Comparison of ENCODE assay signal across 23 cellular contexts in the genomic region with DNA sequence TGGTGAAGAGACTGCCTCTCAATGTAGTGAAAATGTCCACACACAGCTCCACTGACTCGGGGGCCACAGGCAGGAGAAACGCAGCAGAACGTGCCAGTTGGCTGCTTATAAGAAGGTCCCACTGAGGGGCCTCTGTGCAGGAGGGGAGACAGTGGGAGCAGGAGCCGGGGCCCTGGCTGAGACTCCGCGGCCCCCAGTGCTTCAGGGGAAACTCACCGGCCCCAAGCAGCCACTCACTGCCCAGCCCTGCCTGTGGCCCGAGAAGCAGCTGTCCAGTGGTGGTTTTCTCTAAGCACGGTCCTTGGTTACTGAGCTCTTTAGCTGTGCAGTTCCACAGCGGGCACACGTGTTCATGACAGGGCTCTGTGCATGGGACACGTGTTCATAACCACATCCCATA.
DNase-seq lines count a peak whose midpoint lies in the region; ATAC-seq, FAIRE-seq and TF ChIP-seq lines count a peak whose summit lies in the region.
"Had no signal": no experiment of that assay in that cellular context is flagged by ENCODE, and none has a peak within 500 bp of the region (broad histone marks: within the 10 kb centered on the region; RNA-seq: fewer than 3 reads in every experiment).

No MANE protein-coding gene starts in this region.

- no peaks in the 10 kb centered on the region for H3K4me1 Mint-ChIP-seq in endodermal cell
- peaks cover 12% of the 10 kb centered on the region for H3K4me1 Mint-ChIP-seq in activated CD8-positive, alpha-beta T cell treated with anti-CD3 and anti-CD28 coated beads, Interleukin-2, amount 10 ng/mL, durations not matched to agents 7 days and 5 days (ENCODE audit: low read depth)

- no peaks in the 10 kb centered on the region for H3K27me3 Mint-ChIP-seq in endodermal cell (ENCODE audit: insufficient read depth)
- H3K27me3 Mint-ChIP-seq in activated CD8-positive, alpha-beta T cell treated with anti-CD3 and anti-CD28 coated beads, Interleukin-2, amount 10 ng/mL, durations not matched to agents 7 days and 5 days (ENCODE audit: low read depth): no peaks in the 10 kb centered on the region
- H3K27me3 Mint-ChIP-seq: CD4-positive, alpha-beta memory T cell had no signal

- H3K4me1 ChIP-seq in endodermal cell (ENCODE audit: control insufficient read depth, insufficient read depth, low read length) (no peaks in the 10 kb centered on the region), kidney (ENCODE audit: control insufficient read depth in 1 of 2, insufficient read depth in 1 of 2, low read depth in 1 of 2, low read length in 2 of 2) (peaks cover 0 to 4% of the 10 kb centered on the region in 2 donors)
- H3K4me1 ChIP-seq: SJCRH30 had no signal

- no peak overlapping the region for H3K4me3 ChIP-seq in endodermal cell (ENCODE audit: low read length)
- no peak overlapping the region for H3K4me3 ChIP-seq in kidney (ENCODE audit: low read length in 2 of 2)
- H3K4me3 ChIP-seq: GM23248, K562, SJCRH30 had no signal

- no peak overlapping the region for H3K9ac ChIP-seq in endodermal cell (ENCODE audit: extremely low read depth, low read length, poor library complexity, severe bottlenecking)
- no peak overlapping the region for H3K9ac ChIP-seq in kidney (ENCODE audit: low read length in 2 of 2)
- H3K9ac ChIP-seq: GM23248 had no signal

- H3K27ac ChIP-seq in endodermal cell (ENCODE audit: low read depth, low read length) (no peak overlapping the region), kidney (ENCODE audit: low read depth in 2 of 2, low read length in 2 of 2) (no peak overlapping the region)
- H3K27ac ChIP-seq: GM23248, SJCRH30 had no signal

- peaks cover 16% of the 10 kb centered on the region for H3K9me3 Mint-ChIP-seq in endodermal cell
- peaks cover 6% of the 10 kb centered on the region for H3K9me3 Mint-ChIP-seq in activated CD8-positive, alpha-beta T cell treated with anti-CD3 and anti-CD28 coated beads, Interleukin-2, amount 10 ng/mL, durations not matched to agents 7 days and 5 days (ENCODE audit: insufficient read depth)

- POLR2A ChIA-PET in activated CD8-positive, alpha-beta T cell treated with anti-CD3 and anti-CD28 coated beads, Interleukin-2, amount 10 ng/mL, durations not matched to agents 7 days and 5 days (lab: Charles Lee): no interaction called here

- no peak for TF ChIP-seq CTCF in endodermal cell (conservative IDR thresholded peaks at IDR 0.05)
- TF ChIP-seq CTCF in kidney (IDR thresholded peaks at IDR 0.05; ENCODE audit: borderline replicate concordance, extremely low read depth, insufficient read depth): no peak

- H3K36me3 Mint-ChIP-seq in endodermal cell (ENCODE audit: low read depth): peaks cover 68% of the 10 kb centered on the region
- peaks cover 21% of the 10 kb centered on the region for H3K36me3 Mint-ChIP-seq in activated CD8-positive, alpha-beta T cell treated with anti-CD3 and anti-CD28 coated beads, Interleukin-2, amount 10 ng/mL, durations not matched to agents 7 days and 5 days (ENCODE audit: low read depth)

- ATAC-seq in left cardiac atrium (no peak), Right ventricle myocardium inferior (no peak), HG03442 (IDR thresholded peaks at IDR 0.05; ENCODE audit: unreplicated experiment) (no peak)
- no peak for ATAC-seq in activated CD8-positive, alpha-beta T cell treated with anti-CD3 and anti-CD28 coated beads, Interleukin-2, amount 10 ng/mL, durations not matched to agents 7 days and 5 days
- ATAC-seq: K562 had no signal

- no peaks in the 10 kb centered on the region for H3K27me3 ChIP-seq in endodermal cell (ENCODE audit: control insufficient read depth, insufficient read depth, low read length, poor library complexity, severe bottlenecking)
- H3K27me3 ChIP-seq: SJCRH30 had no signal

- 88 to 89% methylated on average over 10 to 12 of the region's 12 CpGs for WGBS in endodermal cell (ENCODE audit: insufficient coverage in 1 of 2, insufficient read length in 1 of 2), 2 experiments

- peak; percentile 12 for DNase-seq in left cardiac atrium
- DNase-seq in Right ventricle myocardium inferior (ENCODE audit: missing footprints): no peak
- DNase-seq in endodermal cell: peak; percentile 25
- peak; percentile 45 for DNase-seq in kidney
- DNase-seq in posterior vena cava (ENCODE audit: low spot score): peak; percentile 56
- DNase-seq in activated CD8-positive, alpha-beta T cell treated with anti-CD3 and anti-CD28 coated beads, Interleukin-2, amount 10 ng/mL, durations not matched to agents 7 days and 5 days: no peak
- DNase-seq: C1 segment of cervical spinal cord; CD4-positive, alpha-beta memory T cell; COR-L47; GM23248; H7; Kasumi-1; NCI-H1105; NCI-H1436 treated with DMSO at 0.1 percent for 48 hours; NCI-H187 treated with DMSO at 0.1 percent for 48 hours; NCI-H2171 treated with DMSO at 0.1 percent for 48 hours; NCI-H524; NCI-H774 had no signal

- H3K27ac Mint-ChIP-seq in endodermal cell: no peak overlapping the region
- no peak overlapping the region for H3K27ac Mint-ChIP-seq in activated CD8-positive, alpha-beta T cell treated with anti-CD3 and anti-CD28 coated beads, Interleukin-2, amount 10 ng/mL, durations not matched to agents 7 days and 5 days
- H3K27ac Mint-ChIP-seq: CD4-positive, alpha-beta memory T cell had no signal

- peaks cover 79% of the 10 kb centered on the region for H3K36me3 ChIP-seq in endodermal cell (ENCODE audit: control insufficient read depth, insufficient read depth, low read length)
- H3K36me3 ChIP-seq in kidney (ENCODE audit: control insufficient read depth in 1 of 2, insufficient read depth in 2 of 2, low read length in 2 of 2): peaks cover 5 to 20% of the 10 kb centered on the region in 2 donors
- H3K36me3 ChIP-seq: SJCRH30 had no signal

- H3K9me3 ChIP-seq in endodermal cell (ENCODE audit: control insufficient read depth, low read length) (peaks cover 21% of the 10 kb centered on the region), kidney (ENCODE audit: control insufficient read depth in 1 of 2, low read length in 2 of 2) (no peaks in the 10 kb centered on the region)
- H3K9me3 ChIP-seq: SJCRH30 had no signal

- CTCF ChIA-PET in activated CD8-positive, alpha-beta T cell treated with anti-CD3 and anti-CD28 coated beads, Interleukin-2, amount 10 ng/mL, durations not matched to agents 7 days and 5 days (lab: Charles Lee): no interaction called here

- intact Hi-C loops in left cardiac atrium (cut with DNase I): loop anchor here (10.0 kb wide), 2 partner anchors 232 to 262 kb away; no protein-coding TSS in a partner anchor
- intact Hi-C loops in Right ventricle myocardium inferior (cut with DNase I): no loop called here
- intact Hi-C loops in kidney (cut with DNase I): loop anchor here (10.0 kb wide), 1 partner anchor 242 kb away; no protein-coding TSS in a partner anchor
- intact Hi-C loops in posterior vena cava (cut with DNase I): loop anchor here (10.0 kb wide), 1 partner anchor 232 kb away; no protein-coding TSS in a partner anchor

- no peak for FAIRE-seq in kidney (lab: Jason Lieb, UNC)
- FAIRE-seq: G401.6, K562, RCC 7860 had no signal

- H3K4me3 Mint-ChIP-seq in endodermal cell: no peak overlapping the region
- no peak overlapping the region for H3K4me3 Mint-ChIP-seq in activated CD8-positive, alpha-beta T cell treated with anti-CD3 and anti-CD28 coated beads, Interleukin-2, amount 10 ng/mL, durations not matched to agents 7 days and 5 days
- H3K4me3 Mint-ChIP-seq: CD4-positive, alpha-beta memory T cell had no signal

Comparison
In these comparisons a context has a peak if more than half of its experiments do, and no peak if none do; other contexts are left out.
1. DNase-seq: peak in left cardiac atrium (single experiment), endodermal cell (single experiment), kidney (single experiment) and posterior vena cava (single experiment); none in Right ventricle myocardium inferior (single experiment) and activated CD8-positive, alpha-beta T cell treated with anti-CD3 and anti-CD28 coated beads, Interleukin-2, amount 10 ng/mL, durations not matched to agents 7 days and 5 days (single experiment).